Comparison of ENCODE assay signal across 29 cellular contexts in the genomic region with DNA sequence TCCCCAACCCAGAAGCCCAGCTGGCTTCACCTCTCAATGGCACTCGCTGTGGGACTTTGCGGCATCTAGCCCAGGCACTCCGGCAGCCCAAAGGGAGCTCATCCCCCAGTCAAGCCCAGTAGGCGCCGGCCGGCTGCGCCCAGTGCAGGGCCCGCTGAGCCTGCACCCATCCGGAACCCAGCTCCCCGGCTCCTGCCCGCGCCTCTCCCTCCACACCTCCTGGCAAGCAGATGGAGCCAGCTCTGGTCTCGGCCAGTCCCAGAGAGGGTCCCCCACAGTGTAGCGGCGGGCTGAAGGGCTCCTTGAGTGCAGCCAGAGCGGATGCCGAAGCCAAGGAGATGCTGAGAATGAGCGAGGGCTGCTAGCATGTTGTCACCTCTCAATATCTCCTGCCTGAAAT.
"Had no signal": no experiment of that assay in that cellular context is flagged by ENCODE, and none has a peak within 500 bp of the region (broad histone marks: within the 10 kb centered on the region; RNA-seq: fewer than 3 reads in every experiment).

No MANE protein-coding gene starts in this region.

- H3K9me3 Mint-ChIP-seq: stimulated activated naive CD8-positive, alpha-beta T cell treated with anti-CD3 and anti-CD28 coated beads, Interleukin-15, Interleukin-2, amounts not matched to agents 100 ng/mL and 50 ng/mL, for 24 hours had no signal

- H3K36me3 ChIP-seq: heart right ventricle, lower lobe of right lung, pancreas, right lobe of liver, thyroid gland, transverse colon, upper lobe of left lung, vagina had no signal

- H3K4me1 Mint-ChIP-seq: naive thymus-derived CD8-positive, alpha-beta T cell; neural crest cell had no signal

- H3K9me3 ChIP-seq: heart right ventricle, lower lobe of right lung, pancreas, psoas muscle, right lobe of liver, thyroid gland, transverse colon, upper lobe of left lung, vagina had no signal

- H3K4me1 ChIP-seq: heart right ventricle, lower lobe of right lung, pancreas, psoas muscle, right lobe of liver, thyroid gland, transverse colon, upper lobe of left lung, vagina had no signal

- H3K27ac Mint-ChIP-seq: naive thymus-derived CD8-positive, alpha-beta T cell; nephron; stimulated activated naive CD8-positive, alpha-beta T cell treated with anti-CD3 and anti-CD28 coated beads, Interleukin-15, Interleukin-2, amounts not matched to agents 100 ng/mL and 50 ng/mL, for 24 hours had no signal

- DNase-seq: heart right ventricle; islet precursor cell; kidney glomerular epithelial cell; left cardiac atrium; left ventricle myocardium superior; lower lobe of right lung; mammary epithelial cell; mesenchymal stem cell; naive thymus-derived CD8-positive, alpha-beta T cell; nucleus accumbens; psoas muscle; right lobe of liver; stimulated activated CD4-positive, alpha-beta T cell treated with anti-CD3 and anti-CD28 coated beads, Interleukin-12 subunit alpha, Interleukin-12 subunit beta, amount 100 ng/mL, for 4 hours; stimulated activated CD4-positive, alpha-beta T cell treated with anti-CD3 and anti-CD28 coated beads, Interleukin-15, amount 100 ng/mL, for 24 hours; stimulated activated CD4-positive, alpha-beta T cell treated with anti-CD3 and anti-CD28 coated beads, Interleukin-2, amount 100 ng/mL, for 24 hours; stimulated activated CD4-positive, alpha-beta T cell treated with anti-CD3 and anti-CD28 coated beads, Interleukin-4, amount 100 ng/mL, for 1 hour; stimulated activated naive CD4-positive, alpha-beta T cell; substantia nigra; thyroid gland; transverse colon had no signal

- H3K4me3 ChIP-seq: heart right ventricle, hepatocyte, lower lobe of right lung, pancreas, psoas muscle, right lobe of liver, smooth muscle cell, thyroid gland, transverse colon, upper lobe of left lung, vagina had no signal

- ATAC-seq: heart right ventricle; left cardiac atrium; left lobe of liver; left ventricle myocardium superior; lower lobe of right lung; naive thymus-derived CD8-positive, alpha-beta T cell; pancreas; psoas muscle had no signal

- H3K27ac ChIP-seq: heart right ventricle, hepatocyte, lower lobe of right lung, pancreas, psoas muscle, right lobe of liver, thyroid gland, transverse colon, upper lobe of left lung, vagina had no signal

- H3K27me3 ChIP-seq: hepatocyte, pancreas, right lobe of liver, thyroid gland, transverse colon, upper lobe of left lung, vagina had no signal

- H3K4me3 Mint-ChIP-seq: naive thymus-derived CD8-positive, alpha-beta T cell; nephron; neural crest cell; stimulated activated naive CD8-positive, alpha-beta T cell treated with anti-CD3 and anti-CD28 coated beads, Interleukin-15, Interleukin-2, amounts not matched to agents 100 ng/mL and 50 ng/mL, for 24 hours had no signal

- H3K36me3 Mint-ChIP-seq: naive thymus-derived CD8-positive, alpha-beta T cell had no signal
